8 cellular contexts compared by ENCODE assay signal in the genomic region with DNA sequence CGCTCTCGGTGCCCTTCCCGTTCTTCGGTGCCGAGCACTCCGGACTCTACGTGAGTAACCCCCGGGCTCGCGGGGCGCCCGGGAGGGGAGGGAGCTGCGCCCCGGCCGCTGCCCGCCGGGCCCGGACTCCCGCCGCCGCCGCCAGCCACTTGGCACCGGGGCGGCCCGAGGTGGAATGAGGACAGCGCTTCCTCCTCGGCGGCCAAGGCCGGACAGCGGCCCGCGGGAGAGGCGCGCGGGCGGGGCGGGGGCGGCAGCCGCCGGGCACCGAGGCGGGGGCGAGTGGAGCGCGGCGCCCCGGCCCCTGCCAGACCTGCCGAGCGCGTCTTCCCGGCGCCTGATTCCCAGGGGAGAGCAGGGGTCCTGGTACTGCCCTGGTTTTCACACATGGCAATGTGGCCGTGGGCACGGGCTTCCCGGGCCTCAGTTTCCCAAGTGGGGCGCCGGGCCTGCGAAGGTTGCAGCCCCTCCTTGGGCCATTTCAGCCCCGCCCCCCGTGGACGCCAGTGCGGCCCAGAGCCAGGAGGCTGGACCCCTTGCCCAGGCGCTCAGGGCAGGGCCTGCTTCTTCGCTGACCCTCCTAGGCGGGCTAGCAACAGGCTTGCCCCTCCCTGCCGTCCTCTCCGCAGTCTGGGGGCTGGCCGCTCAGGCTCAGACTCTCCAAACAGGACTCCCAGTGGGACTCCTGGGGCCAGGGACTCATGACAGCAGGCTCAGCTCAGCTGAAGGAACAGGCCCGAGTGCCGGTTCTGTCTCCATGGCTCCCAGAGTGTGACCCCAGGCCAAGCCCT. TPM values are rescaled to one million over a fixed set of nuclear protein-coding genes. Genes with fewer than 3 reads are reported as not detected.
DNase-seq lines count a peak whose midpoint lies in the region; ATAC-seq, FAIRE-seq and TF ChIP-seq lines count a peak whose summit lies in the region.

No MANE protein-coding gene starts in this region.

- FAIRE-seq in endothelial cell of umbilical vein (lab: Jason Lieb, UNC) = no peak

- no peak for TF ChIP-seq CTCF in AG04450 (IDR thresholded peaks at IDR 0.05; ENCODE audit: low read depth, low read length)
- no peak for TF ChIP-seq CTCF in Panc1 (IDR thresholded peaks at IDR 0.05)
- no peak for TF ChIP-seq CTCF in endothelial cell of umbilical vein (IDR thresholded peaks at IDR 0.05; ENCODE audit: extremely low read depth in 1 of 2, insufficient read depth in 1 of 2, low read depth in 1 of 2, low read length in 2 of 2)

- POLR2A ChIA-PET in AG04450 (lab: Yijun Ruan, JAX) = interaction anchor here (1.4 kb wide), 1 partner anchor 83 kb away, joined by 4 read pairs; no protein-coding TSS in a partner anchor
- POLR2A ChIA-PET in Panc1 (lab: Charles Lee) = no interaction called here
- POLR2A ChIA-PET in endothelial cell of umbilical vein (lab: Charles Lee) = no interaction called here

- DNase-seq in AG04450 (ENCODE audit: low read depth, low spot score) (no peak), Panc1 (ENCODE audit: low read depth, low spot score) (no peak), endothelial cell of umbilical vein (ENCODE audit: low read depth, low spot score) (no peak), myocyte (ENCODE audit: low read depth) (peak; percentile 33), NCI-H345 treated with DMSO at 0.1 percent for 48 hours (lab: John Stamatoyannopoulos, UW; ENCODE audit: unreplicated experiment) (no peak)

- no peaks in the 10 kb centered on the region for H4K20me1 ChIP-seq in endothelial cell of umbilical vein (replicated peaks; ENCODE audit: control insufficient read depth, extremely low read depth, insufficient read depth, low read length)

- ATAC-seq in Panc1 (peak; percentile 22), HG02852 (IDR thresholded peaks at IDR 0.05; ENCODE audit: unreplicated experiment) (no peak), HG02610 (IDR thresholded peaks at IDR 0.05; ENCODE audit: unreplicated experiment) (no peak), GM21786 (IDR thresholded peaks at IDR 0.05; ENCODE audit: unreplicated experiment) (no peak)

- H3K9me3 ChIP-seq in AG04450 (ENCODE audit: control insufficient read depth, insufficient read depth, low read length) (peaks cover 13% of the 10 kb centered on the region), Panc1 (ENCODE audit: control insufficient read depth, insufficient read depth, low read depth, low read length) (peaks cover 7% of the 10 kb centered on the region; the same call in 1 of the 2 replicates), endothelial cell of umbilical vein (replicated peaks; ENCODE audit: control insufficient read depth, insufficient read depth, low read length) (no peaks in the 10 kb centered on the region)

- dilution Hi-C loops in endothelial cell of umbilical vein (cut with MboI; ENCODE audit: extremely low pct_ligation_motif_present, low sequenced_read_pairs) = no loop called here

- peaks cover 11% of the 10 kb centered on the region for H3K4me1 ChIP-seq in Panc1 (ENCODE audit: control insufficient read depth, insufficient read depth, low read length)
- H3K4me1 ChIP-seq in endothelial cell of umbilical vein (ENCODE audit: control insufficient read depth, extremely low read depth, insufficient read depth, low read length) = peaks cover 12% of the 10 kb centered on the region

- H3K27ac ChIP-seq in AG04450 (ENCODE audit: low read depth, low read length) (no peak overlapping the region), Panc1 (ENCODE audit: low read length) (no peak overlapping the region), endothelial cell of umbilical vein (ENCODE audit: insufficient read depth, low read depth, low read length) (peak overlapping the region; percentile 4)

- H3K4me3 ChIP-seq in AG04450 (ENCODE audit: low read depth, low read length) = peak overlapping the region; percentile 64
- peak overlapping the region; percentile 48 to 50 for H3K4me3 ChIP-seq in Panc1 (ENCODE audit: low read depth in 2 of 2, low read length in 2 of 2)
- H3K4me3 ChIP-seq in endothelial cell of umbilical vein (replicated peaks in 1 of 3; ENCODE audit: insufficient read depth in 1 of 3, low read depth in 1 of 3, low read length in 3 of 3) = peak overlapping the region; percentile 37 to 46 (median 42)

- CTCF ChIA-PET in AG04450 (lab: Charles Lee) = interaction anchor here (0.8 kb wide), 1 partner anchor 85 kb away, joined by 3 read pairs; no protein-coding TSS in a partner anchor
- CTCF ChIA-PET in Panc1 (lab: Charles Lee) = no interaction called here
- CTCF ChIA-PET in endothelial cell of umbilical vein (lab: Charles Lee) = interaction anchor here (0.8 to 2.4 kb wide), 5 partner anchors 10 to 148 kb away, joined by 4 to 13 read pairs (median 5); no protein-coding TSS in a partner anchor

- TF ChIP-seq POLR2A in endothelial cell of umbilical vein (IDR thresholded peaks at IDR 0.05; ENCODE audit: low read depth, low read length) = no peak

- H3K79me2 ChIP-seq in endothelial cell of umbilical vein (ENCODE audit: control insufficient read depth, insufficient read depth, low read length) = peaks cover 4% of the 10 kb centered on the region

- peak overlapping the region; percentile 56 for H2AFZ ChIP-seq in endothelial cell of umbilical vein (ENCODE audit: low read depth, low read length)

- H3K9ac ChIP-seq in endothelial cell of umbilical vein (replicated peaks; ENCODE audit: extremely low read depth, insufficient read depth, low read length) = peak overlapping the region; percentile 44

- H3K36me3 ChIP-seq in Panc1 (ENCODE audit: control insufficient read depth, insufficient read depth, low read length) (no peaks in the 10 kb centered on the region; the same call in 1 of the 2 replicates), endothelial cell of umbilical vein (ENCODE audit: control insufficient read depth in 2 of 2, extremely low read depth in 1 of 2, insufficient read depth in 2 of 2, low read length in 2 of 2) (no peaks in the 10 kb centered on the region)

- peak overlapping the region; percentile 37 for H3K4me2 ChIP-seq in endothelial cell of umbilical vein (ENCODE audit: insufficient read depth, low read length)

- in situ Hi-C loops in Panc1 (cut with HindIII; ENCODE audit: low pct_unique_long_range_greater_than_20kb, low sequenced_read_pairs) = no loop called here

- intact Hi-C loops in Panc1 (cut with micrococcal nuclease; ENCODE audit: unreplicated experiment) (no loop called here), endothelial cell of umbilical vein (cut with micrococcal nuclease) (loop anchor here (5.0 to 10.0 kb wide), 3 partner anchors 216 to 638 kb away; a partner anchor contains a TSS)

- H3K27me3 ChIP-seq in AG04450 (ENCODE audit: control insufficient read depth, insufficient read depth, low read length) (no peaks in the 10 kb centered on the region), Panc1 (ENCODE audit: control insufficient read depth, insufficient read depth, low read length) (no peaks in the 10 kb centered on the region), endothelial cell of umbilical vein (ENCODE audit: control insufficient read depth in 2 of 2, insufficient read depth in 2 of 2, low read length in 2 of 2) (no peaks in the 10 kb centered on the region)

- no peaks in the 10 kb centered on the region for H3K9me1 ChIP-seq in endothelial cell of umbilical vein (replicated peaks; ENCODE audit: control insufficient read depth, extremely low read depth, insufficient read depth, low read length)

- BruUV-seq in Panc1 (replicated peaks; lab: Mats Ljungman, UMichigan) = no TSS peak
- no TSS peak for BruUV-seq in endothelial cell of umbilical vein (replicated peaks; lab: Mats Ljungman, UMichigan)

TF ChIP-seq in endothelial cell of umbilical vein, 7 proteins besides CTCF, POLR2A, EP300 and RAD21:
- TF ChIP-seq, protein P1, sequence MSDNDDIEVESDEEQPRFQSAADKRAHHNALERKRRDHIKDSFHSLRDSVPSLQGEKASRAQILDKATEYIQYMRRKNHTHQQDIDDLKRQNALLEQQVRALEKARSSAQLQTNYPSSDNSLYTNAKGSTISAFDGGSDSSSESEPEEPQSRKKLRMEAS (IDR thresholded peaks at IDR 0.05; ENCODE audit: insufficient read depth, insufficient read length) = no peak
- TF ChIP-seq FOS (IDR thresholded peaks at IDR 0.05; ENCODE audit: borderline replicate concordance, insufficient read depth, low read length) = no peak
TF ChIP-seq in endothelial cell of umbilical vein: peak in this region for 0.

RNA-seq across cellular contexts. Expression of a gene that starts 0.8 kb away (rescaled TPM):
- 1.6 and 2.4 TPM in 2 replicates for polyA plus RNA-seq in AG04450 (2011; rRNA removed)
- polyA minus RNA-seq in AG04450 (2011; rRNA and poly(A)+ RNA removed) = 3.7 and 4.6 TPM in 2 replicates
- 11.0 TPM for total RNA-seq in Panc1 (2021; ENCODE audit: unreplicated experiment)
- polyA plus RNA-seq in Panc1 (2012; ENCODE audit: insufficient read length) = 17.9 TPM
- total RNA-seq in endothelial cell of umbilical vein = 17.2 and 22.1 TPM in 2 replicates
- 12.4 and 14.1 TPM in 2 replicates for polyA plus RNA-seq in endothelial cell of umbilical vein
- 6.9 and 7.2 TPM in 2 replicates for polyA plus RNA-seq in endothelial cell of umbilical vein (2011; cell fraction: cytosol; rRNA removed)
- polyA plus RNA-seq in endothelial cell of umbilical vein (2011; cell fraction: nucleus; rRNA removed) = 18.9 and 23.5 TPM in 2 replicates
- polyA plus RNA-seq in endothelial cell of umbilical vein (2012) = 10.1 and 19.7 TPM in 2 replicates
- 14.8 and 26.7 TPM in 2 replicates for polyA minus RNA-seq in endothelial cell of umbilical vein
- polyA minus RNA-seq in endothelial cell of umbilical vein (2011; cell fraction: cytosol; rRNA and poly(A)+ RNA removed) = 1.8 TPM
- 21.3 and 35.4 TPM in 2 replicates for polyA minus RNA-seq in endothelial cell of umbilical vein (2011; cell fraction: nucleus; rRNA and poly(A)+ RNA removed)
- total RNA-seq in myocyte = 12.5 and 18.5 TPM in 2 replicates
- 12.7 TPM for polyA plus RNA-seq in myocyte (2012)
